9 cellular contexts compared by ENCODE assay signal in the genomic region with DNA sequence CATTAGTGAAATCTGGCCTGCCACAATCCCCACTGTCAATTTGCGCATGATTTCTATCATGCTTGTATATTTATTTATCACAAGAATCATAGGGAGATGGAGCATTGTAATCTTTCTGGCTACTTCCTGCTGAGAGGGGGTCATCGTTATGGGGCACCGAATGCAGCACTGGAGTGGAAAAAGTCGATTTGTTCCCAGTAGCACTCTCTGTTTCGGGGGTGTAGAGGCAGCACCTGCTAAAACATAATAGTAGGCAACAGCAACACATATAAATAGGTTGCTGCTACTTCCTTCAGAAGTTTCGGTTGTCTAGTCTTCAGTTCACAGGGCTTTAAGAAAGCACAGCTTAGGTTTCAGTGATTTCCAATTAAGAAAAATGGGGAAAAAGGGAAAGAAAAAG. TPM values are rescaled to one million over a fixed set of nuclear protein-coding genes. Genes with fewer than 3 reads are reported as not detected.
DNase-seq lines count a peak whose midpoint lies in the region; ATAC-seq, FAIRE-seq and TF ChIP-seq lines count a peak whose summit lies in the region.
"Had no signal": no experiment of that assay in that cellular context is flagged by ENCODE, and none has a peak within 500 bp of the region (broad histone marks: within the 10 kb centered on the region; RNA-seq: fewer than 3 reads in every experiment).

No MANE protein-coding gene starts in this region.

- H3K36me3 ChIP-seq in CD8-positive, alpha-beta memory T cell (ENCODE audit: insufficient read depth, low read length), result peaks cover 6% of the 10 kb centered on the region
- no peaks in the 10 kb centered on the region for H3K36me3 ChIP-seq in Peyer's patch
- H3K36me3 ChIP-seq: neutrophil had no signal

- POLR2A ChIA-PET in CD8-positive, alpha-beta memory T cell (lab: Charles Lee), result no interaction called here

- CTCF ChIA-PET in CD8-positive, alpha-beta memory T cell (lab: Charles Lee), result interaction anchor here (1.8 to 7.8 kb wide), 3 partner anchors 11 to 17 kb away, joined by 4 to 42 read pairs (median 26); no protein-coding TSS in a partner anchor

- ATAC-seq in GM19467 (IDR thresholded peaks at IDR 0.05; ENCODE audit: unreplicated experiment) (peak; percentile 38), memory B cell (ENCODE audit: low read depth) (peak; percentile 63), omental fat pad (ENCODE audit: low FRiP score) (no peak)

- TF ChIP-seq CTCF in Peyer's patch (IDR thresholded peaks at IDR 0.05) (no peak), omental fat pad (IDR thresholded peaks at IDR 0.05) (no peak)

- no peak for DNase-seq in CD8-positive, alpha-beta memory T cell
- peak in 2 of 3 donors; percentile 62 to 78 for DNase-seq in Peyer's patch
- DNase-seq in memory B cell (ENCODE audit: low spot score in 2 of 2), result peak in 1 of 2 donors; percentile 19
- no peak for DNase-seq in EL
- DNase-seq in omental fat pad (ENCODE audit: low spot score), result no peak
- DNase-seq in frontal cortex (ENCODE audit: low spot score in 2 of 2), result no peak
- no peak for DNase-seq in HT-29 (ENCODE audit: low spot score)

- H3K27ac Mint-ChIP-seq in CD8-positive, alpha-beta memory T cell, result peak overlapping the region; percentile 88 to 98 (median 94)
- H3K27ac Mint-ChIP-seq in memory B cell, result peak overlapping the region; percentile 91

- no peak overlapping the region for H3K27ac ChIP-seq in CD8-positive, alpha-beta memory T cell (ENCODE audit: low read depth, low read length)
- peak overlapping the region; percentile 51 to 82 (median 74) for H3K27ac ChIP-seq in Peyer's patch
- H3K27ac ChIP-seq: neutrophil had no signal

- H3K4me3 ChIP-seq in CD8-positive, alpha-beta memory T cell (ENCODE audit: low read length), result peak overlapping the region; percentile 88
- peak overlapping the region; percentile 25 to 52 (median 38) for H3K4me3 ChIP-seq in Peyer's patch

- H3K4me1 Mint-ChIP-seq in CD8-positive, alpha-beta memory T cell, result peaks cover 63 to 73% (median 73%) of the 10 kb centered on the region in 3 donors
- H3K4me1 Mint-ChIP-seq in memory B cell, result peaks cover 39% of the 10 kb centered on the region

- no peaks in the 10 kb centered on the region for H3K9me3 Mint-ChIP-seq in CD8-positive, alpha-beta memory T cell
- no peaks in the 10 kb centered on the region for H3K9me3 Mint-ChIP-seq in memory B cell

- peaks cover 28 to 67% (median 31%) of the 10 kb centered on the region in 3 donors for H3K36me3 Mint-ChIP-seq in CD8-positive, alpha-beta memory T cell
- H3K36me3 Mint-ChIP-seq in memory B cell, result peaks cover 29% of the 10 kb centered on the region

- no peak for FAIRE-seq in frontal cortex (lab: Jason Lieb, UNC)

- peaks cover 0 to 3% of the 10 kb centered on the region in 2 donors for H3K27me3 Mint-ChIP-seq in CD8-positive, alpha-beta memory T cell
- no peaks in the 10 kb centered on the region for H3K27me3 Mint-ChIP-seq in memory B cell

- no peaks in the 10 kb centered on the region for H3K9me3 ChIP-seq in CD8-positive, alpha-beta memory T cell (ENCODE audit: low read length)
- H3K9me3 ChIP-seq in Peyer's patch, result no peaks in the 10 kb centered on the region
- H3K9me3 ChIP-seq: neutrophil had no signal

- peaks cover 55% of the 10 kb centered on the region for H3K4me1 ChIP-seq in CD8-positive, alpha-beta memory T cell (ENCODE audit: insufficient read depth, low read length)
- H3K4me1 ChIP-seq in Peyer's patch, result peaks cover 0 to 16% (median 2%) of the 10 kb centered on the region in 4 donors

- no peak for TF ChIP-seq POLR2A in Peyer's patch (IDR thresholded peaks at IDR 0.05)

- peak overlapping the region; percentile 95 to 100 (median 98) for H3K4me3 Mint-ChIP-seq in CD8-positive, alpha-beta memory T cell
- H3K4me3 Mint-ChIP-seq in memory B cell, result peak overlapping the region; percentile 97

- no peaks in the 10 kb centered on the region for H3K27me3 ChIP-seq in CD8-positive, alpha-beta memory T cell (ENCODE audit: insufficient read depth, low read length, poor library complexity, severe bottlenecking)
- no peaks in the 10 kb centered on the region for H3K27me3 ChIP-seq in Peyer's patch
- H3K27me3 ChIP-seq: neutrophil had no signal

RNA-seq across cellular contexts. Expression of a gene that starts 23.4 kb away (rescaled TPM):
- 10 to 100 TPM; 26.8 to 29.2 TPM for total RNA-seq in CD8-positive, alpha-beta memory T cell
- 46.6 TPM for polyA plus RNA-seq in CD8-positive, alpha-beta memory T cell
- total RNA-seq in Peyer's patch (1 to 10 TPM in 3 of 4 donors, not detected in 1; 1.7 to 9.9 (median 2.5) TPM), omental fat pad (1 to 10 TPM in 2 of 4 donors, under 1 TPM in 2; 0.37 to 3.5 (median 1.4) TPM), frontal cortex (1.2 TPM)
- not detected in 2 replicates for total RNA-seq in HT-29 (2014; rRNA removed; shearing (Covaris generic))

Comparison
In these comparisons a context has a peak if more than half of its experiments do, and no peak if none do; other contexts are left out.
1. DNase-seq: peak in Peyer's patch (2 of 3); none in CD8-positive, alpha-beta memory T cell (0 of 5), EL (single experiment), omental fat pad (single experiment), frontal cortex (0 of 2) and HT-29 (single experiment).